ENCODE assay signal across 27 cellular contexts in the genomic region with DNA sequence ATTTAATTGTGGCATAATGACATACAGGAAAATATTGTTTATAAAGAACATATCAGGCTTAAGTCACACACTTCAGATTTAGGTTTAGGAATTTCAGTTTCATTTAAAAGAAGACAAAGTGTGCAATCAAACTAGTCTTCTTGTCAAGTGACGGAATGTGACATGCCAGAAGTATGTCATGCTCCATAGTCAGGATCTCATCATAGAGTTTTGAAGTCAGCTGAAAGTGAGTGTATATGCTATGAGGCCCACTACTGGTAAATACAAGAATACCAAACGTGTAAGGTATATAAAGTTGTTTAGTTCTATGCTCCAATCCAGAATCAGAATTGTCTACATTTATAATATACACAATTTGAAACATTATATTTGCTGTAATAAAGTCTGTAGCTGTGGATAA.
"Had no signal": no experiment of that assay in that cellular context is flagged by ENCODE, and none has a peak within 500 bp of the region (broad histone marks: within the 10 kb centered on the region; RNA-seq: fewer than 3 reads in every experiment).

No MANE protein-coding gene starts in this region.

- DNase-seq: activated CD4-positive, alpha-beta T cell treated with anti-CD3 and anti-CD28 coated beads for 4 hours; activated CD4-positive, alpha-beta T cell treated with anti-CD3 and anti-CD28 coated beads, Interleukin-2, amount 50 U/mL, for 48 hours; activated CD8-positive, alpha-beta memory T cell treated with anti-CD3 and anti-CD28 coated beads for 24 hours; activated effector memory CD4-positive, alpha-beta T cell treated with Interleukin-2 at 50 U/mL for 16 hours; activated naive CD4-positive, alpha-beta T cell treated with anti-CD3 and anti-CD28 coated beads for 36 hours; activated naive CD8-positive, alpha-beta T cell treated with anti-CD3 and anti-CD28 coated beads, Interleukin-2, amount 10 ng/mL, durations not matched to agents 7 days and 5 days; caudate nucleus; endodermal cell; foreskin keratinocyte; heart left ventricle; left lung; lower lobe of right lung; mesenchymal stem cell; naive thymus-derived CD8-positive, alpha-beta T cell; occipital lobe; psoas muscle; sigmoid colon; small intestine; stimulated activated CD4-positive, alpha-beta T cell treated with anti-CD3 and anti-CD28 coated beads, Interleukin-4, amount 100 ng/mL, for 24 hours; tibial artery had no signal

- H3K36me3 ChIP-seq: ascending aorta, esophagus muscularis mucosa, heart left ventricle, lower lobe of right lung, neural progenitor cell, sigmoid colon, suprapubic skin, tibial artery had no signal

- H3K4me1 ChIP-seq: ascending aorta, esophagus muscularis mucosa, foreskin keratinocyte, heart left ventricle, left lung, lower lobe of right lung, neural progenitor cell, parathyroid adenoma, psoas muscle, sigmoid colon, suprapubic skin, tibial artery had no signal

- H3K4me3 Mint-ChIP-seq: activated naive CD4-positive, alpha-beta T cell treated with anti-CD3 and anti-CD28 coated beads for 36 hours; activated naive CD8-positive, alpha-beta T cell treated with anti-CD3 and anti-CD28 coated beads, Interleukin-2, amount 10 ng/mL, durations not matched to agents 7 days and 5 days; endodermal cell; naive thymus-derived CD8-positive, alpha-beta T cell; neural progenitor cell; stimulated activated effector memory CD8-positive, alpha-beta T cell treated with anti-CD3 and anti-CD28 coated beads, Interleukin-12 subunit alpha, Interleukin-12 subunit beta, amount 100 ng/mL, for 72 hours; T-helper 2 cell treated with Interferon-gamma antibody and Interleukin-4, amounts not matched to agents 5 μg/mL and 100 μg/mL, for 36 hours had no signal

- H2AFZ ChIP-seq: neural progenitor cell, parathyroid adenoma had no signal

- H3K36me3 Mint-ChIP-seq: activated naive CD8-positive, alpha-beta T cell treated with anti-CD3 and anti-CD28 coated beads, Interleukin-2, amount 10 ng/mL, durations not matched to agents 7 days and 5 days; naive thymus-derived CD8-positive, alpha-beta T cell; stimulated activated effector memory CD8-positive, alpha-beta T cell treated with anti-CD3 and anti-CD28 coated beads, Interleukin-12 subunit alpha, Interleukin-12 subunit beta, amount 100 ng/mL, for 72 hours had no signal

- H3K4me3 ChIP-seq: ascending aorta, esophagus muscularis mucosa, heart left ventricle, left lung, lower lobe of right lung, neural progenitor cell, psoas muscle, sigmoid colon, suprapubic skin, tibial artery had no signal

- H3K79me2 ChIP-seq: parathyroid adenoma had no signal

- H3K27me3 Mint-ChIP-seq: activated naive CD8-positive, alpha-beta T cell treated with anti-CD3 and anti-CD28 coated beads, Interleukin-2, amount 10 ng/mL, durations not matched to agents 7 days and 5 days; naive thymus-derived CD8-positive, alpha-beta T cell had no signal

- H3K9me3 ChIP-seq: ascending aorta, esophagus muscularis mucosa, lower lobe of right lung, psoas muscle, sigmoid colon, suprapubic skin, tibial artery had no signal

- H3K27me3 ChIP-seq: ascending aorta, esophagus muscularis mucosa, foreskin keratinocyte, heart left ventricle, left lung, neural progenitor cell, sigmoid colon, suprapubic skin, tibial artery had no signal

- H3K27ac Mint-ChIP-seq: activated naive CD4-positive, alpha-beta T cell treated with anti-CD3 and anti-CD28 coated beads for 36 hours; activated naive CD8-positive, alpha-beta T cell treated with anti-CD3 and anti-CD28 coated beads, Interleukin-2, amount 10 ng/mL, durations not matched to agents 7 days and 5 days; endodermal cell; naive thymus-derived CD8-positive, alpha-beta T cell; neural progenitor cell; stimulated activated effector memory CD8-positive, alpha-beta T cell treated with anti-CD3 and anti-CD28 coated beads, Interleukin-12 subunit alpha, Interleukin-12 subunit beta, amount 100 ng/mL, for 72 hours; T-helper 2 cell treated with Interferon-gamma antibody and Interleukin-4, amounts not matched to agents 5 μg/mL and 100 μg/mL, for 36 hours had no signal

- H3K4me2 ChIP-seq: neural progenitor cell had no signal

- H3K27ac ChIP-seq: ascending aorta, esophagus muscularis mucosa, foreskin keratinocyte, heart left ventricle, left lung, lower lobe of right lung, neural progenitor cell, parathyroid adenoma, psoas muscle, sigmoid colon, suprapubic skin, tibial artery had no signal

- H3K4me1 Mint-ChIP-seq: activated naive CD8-positive, alpha-beta T cell treated with anti-CD3 and anti-CD28 coated beads, Interleukin-2, amount 10 ng/mL, durations not matched to agents 7 days and 5 days; endodermal cell; naive thymus-derived CD8-positive, alpha-beta T cell; stimulated activated effector memory CD8-positive, alpha-beta T cell treated with anti-CD3 and anti-CD28 coated beads, Interleukin-12 subunit alpha, Interleukin-12 subunit beta, amount 100 ng/mL, for 72 hours had no signal
